In genomic region chr18:46207985-46208384, GRCh38 we compare ENCODE assay signal across 17 cellular contexts.
DNase-seq lines count a peak whose midpoint lies in the region; ATAC-seq, FAIRE-seq and TF ChIP-seq lines count a peak whose summit lies in the region.
"Had no signal": no experiment of that assay in that cellular context is flagged by ENCODE, and none has a peak within 500 bp of the region (broad histone marks: within the 10 kb centered on the region; RNA-seq: fewer than 3 reads in every experiment).

No MANE protein-coding gene starts in this region.

- H3K4me3 ChIP-seq in OCI-LY1 (ENCODE audit: low read depth, low read length, poor library complexity, severe bottlenecking), result no peak overlapping the region
- H3K4me3 ChIP-seq in GM12878, result no peak overlapping the region
- no peak overlapping the region for H3K4me3 ChIP-seq in spleen
- H3K4me3 ChIP-seq: BLaER1 had no signal

- H3K27ac ChIP-seq in OCI-LY1 (ENCODE audit: low read depth, low read length, poor library complexity, severe bottlenecking) (peak overlapping the region; percentile 45), GM12878 (ENCODE audit: control insufficient read depth, insufficient read depth) (no peak overlapping the region), spleen (no peak overlapping the region)
- H3K27ac ChIP-seq: BLaER1 had no signal

- peak overlapping the region in 1 of 2 donors; percentile 23 for H3K4me3 Mint-ChIP-seq in activated T-cell treated with anti-CD3 and anti-CD28 coated beads, Interleukin-2, amount 50 U/mL, for 72 hours
- H3K4me3 Mint-ChIP-seq: H9 had no signal

- H3K27me3 ChIP-seq in OCI-LY1 (ENCODE audit: insufficient read depth, low read length) (no peaks in the 10 kb centered on the region), GM12878 (replicated peaks in 1 of 2; ENCODE audit: control insufficient read depth in 2 of 2, insufficient read depth in 2 of 2, low read length in 1 of 2) (no peaks in the 10 kb centered on the region), spleen (replicated peaks in 1 of 7) (no peaks in the 10 kb centered on the region)
- H3K27me3 ChIP-seq: BLaER1 had no signal

- no peak for TF ChIP-seq RAD21 in GM12878 (IDR thresholded peaks at IDR 0.05; ENCODE audit: insufficient read depth, low read depth, low read length)

- no peaks in the 10 kb centered on the region for H3F3A ChIP-seq in OCI-LY1 (ENCODE audit: insufficient read depth, low read length)

- SMC1A ChIA-PET in GM12878 (lab: Charles Lee; ENCODE audit: uncharacterized antibody, unreplicated experiment), result interaction anchor here (0.8 kb wide), 1 partner anchor 13 kb away, joined by 3 read pairs; no protein-coding TSS in a partner anchor

- H3K9me3 Mint-ChIP-seq in activated T-cell treated with anti-CD3 and anti-CD28 coated beads, Interleukin-2, amount 50 U/mL, for 72 hours, result no peaks in the 10 kb centered on the region
- H3K9me3 Mint-ChIP-seq: H9 had no signal

- no peak for DNase-seq in activated T-cell treated with anti-CD3 and anti-CD28 coated beads, Interleukin-2, amount 50 U/mL, for 72 hours
- DNase-seq in activated T-cell treated with anti-CD3 and anti-CD28 coated beads, Interleukin-2, amount 50 U/mL, for 48 hours, result no peak
- DNase-seq in D721Med (ENCODE audit: insufficient read length, low spot score) (no peak), GM12878 (ENCODE audit: low read depth, low spot score) (no peak), spleen (no peak), Ammon's horn (ENCODE audit: low spot score) (no peak)
- DNase-seq: COR-L47, H9, Kasumi-1, NCI-H1930, NCI-H2171 treated with DMSO at 0.1 percent for 48 hours, NCI-H774 had no signal

- no TSS peak for BruUV-seq in GM12878 (replicated peaks; lab: Mats Ljungman, UMichigan)

- ATAC-seq in activated T-cell treated with anti-CD3 and anti-CD28 coated beads, Interleukin-2, amount 50 U/mL, for 72 hours (replicated peaks in 1 of 2), result no peak
- peak; percentile 30; the same call in 2 of the 3 replicates for ATAC-seq in GM12878
- ATAC-seq in GM19351 (IDR thresholded peaks at IDR 0.05; ENCODE audit: unreplicated experiment), result no peak
- ATAC-seq: Right ventricle myocardium inferior had no signal

- no peak overlapping the region for H3K9ac ChIP-seq in OCI-LY1 (ENCODE audit: low read length)
- H3K9ac ChIP-seq in GM12878 (ENCODE audit: control insufficient read depth, insufficient read depth, low read length), result no peak overlapping the region
- H3K9ac ChIP-seq: BLaER1 had no signal

- H3K27me3 Mint-ChIP-seq in activated T-cell treated with anti-CD3 and anti-CD28 coated beads, Interleukin-2, amount 50 U/mL, for 72 hours (ENCODE audit: low read depth), result no peaks in the 10 kb centered on the region

- in situ Hi-C loops in GM12878 (cut with MboI), result no loop called here

- intact Hi-C loops in GM12878 (cut with micrococcal nuclease; ENCODE audit: unreplicated experiment), result no loop called here
- intact Hi-C loops in spleen (cut with DNase I; ENCODE audit: low total_unique reads), result no loop called here

- FAIRE-seq in D721Med (lab: Jason Lieb, UNC) (peak; percentile 21), GM12878 (lab: Jason Lieb, UNC) (no peak)
- FAIRE-seq: GM12891 had no signal

- H3K9me3 ChIP-seq in OCI-LY1 (ENCODE audit: low read length) (no peaks in the 10 kb centered on the region), GM12878 (replicated peaks; ENCODE audit: control insufficient read depth, insufficient read depth, low read length) (no peaks in the 10 kb centered on the region), spleen (no peaks in the 10 kb centered on the region)
- H3K9me3 ChIP-seq: BLaER1 had no signal

- peaks cover 6% of the 10 kb centered on the region for H3K36me3 ChIP-seq in OCI-LY1 (ENCODE audit: insufficient read depth, low read length)
- no peaks in the 10 kb centered on the region; a peak in 1 of 4 replicates for H3K36me3 ChIP-seq in GM12878 (ENCODE audit: control insufficient read depth in 2 of 2, insufficient read depth in 2 of 2, low read length in 1 of 2)
- peaks cover 0 to 6% (median 0%) of the 10 kb centered on the region in 6 donors for H3K36me3 ChIP-seq in spleen

- 0% methylated on average over 1 of the region's 1 CpG for WGBS in GM12878 (ENCODE audit: insufficient coverage, insufficient replicate concordance, low lambda C conversion rate, missing lambda C conversion rate)
- WGBS in spleen, 5 donors, result 0 to 87% (median 61%) methylated on average over 1 of the region's 1 CpG

- TF ChIP-seq EP300 in GM12878 (IDR thresholded peaks at IDR 0.05; ENCODE audit: borderline replicate concordance in 1 of 2, control insufficient read depth in 1 of 2, low read depth in 2 of 2, low read length in 2 of 2), result no peak

- H3K9me2 ChIP-seq in OCI-LY1 (ENCODE audit: low read depth, low read length), result no peaks in the 10 kb centered on the region

- H3K4me2 ChIP-seq in OCI-LY1 (ENCODE audit: low read length) (no peak overlapping the region), GM12878 (ENCODE audit: control insufficient read depth, insufficient read depth) (no peak overlapping the region)
- H3K4me2 ChIP-seq: BLaER1 had no signal

- TF ChIP-seq POLR2A in GM12878 (IDR thresholded peaks at IDR 0.05; ENCODE audit: low read depth, low read length) (no peak), spleen (IDR thresholded peaks at IDR 0.05) (no peak)

- H2AFZ ChIP-seq in OCI-LY1 (ENCODE audit: low read length) (no peak overlapping the region), GM12878 (ENCODE audit: control insufficient read depth, low read depth, low read length) (no peak overlapping the region)

- H3K27ac Mint-ChIP-seq in activated T-cell treated with anti-CD3 and anti-CD28 coated beads, Interleukin-2, amount 50 U/mL, for 72 hours, result peak overlapping the region; percentile 88

- RAD21 ChIA-PET in GM12878 (lab: Charles Lee; ENCODE audit: unreplicated experiment), result interaction anchor here (0.7 kb wide), 1 partner anchor 51 kb away, joined by 3 read pairs; no protein-coding TSS in a partner anchor

- peaks cover 90% of the 10 kb centered on the region for H3K4me1 Mint-ChIP-seq in activated T-cell treated with anti-CD3 and anti-CD28 coated beads, Interleukin-2, amount 50 U/mL, for 72 hours (ENCODE audit: low read depth)

- H4K20me1 ChIP-seq in OCI-LY1 (ENCODE audit: insufficient read depth, low read length), result no peaks in the 10 kb centered on the region
- no peaks in the 10 kb centered on the region for H4K20me1 ChIP-seq in GM12878 (ENCODE audit: control insufficient read depth, insufficient read depth)

- H3K36me3 Mint-ChIP-seq in activated T-cell treated with anti-CD3 and anti-CD28 coated beads, Interleukin-2, amount 50 U/mL, for 72 hours (ENCODE audit: insufficient read depth in 2 of 2), result peaks cover 3 to 4% of the 10 kb centered on the region in 2 donors

- H3K4me1 ChIP-seq in OCI-LY1 (ENCODE audit: insufficient read depth, low read length, severe bottlenecking) (peaks cover 89% of the 10 kb centered on the region), GM12878 (ENCODE audit: control insufficient read depth, insufficient read depth, low read length) (peaks cover 15% of the 10 kb centered on the region), spleen (peaks cover 8 to 93% (median 52%) of the 10 kb centered on the region in 6 donors)

- TF ChIP-seq CTCF in D721Med (IDR thresholded peaks at IDR 0.05; ENCODE audit: insufficient read depth, missing control alignments), result no peak
- TF ChIP-seq CTCF in OCI-LY1 (IDR thresholded peaks at IDR 0.05; ENCODE audit: low read length), result no peak
- TF ChIP-seq CTCF in GM12878 (IDR thresholded peaks at IDR 0.05 in 2 of 3, conservative IDR thresholded peaks at IDR 0.05 in 1 of 3; ENCODE audit: control insufficient read depth in 2 of 3, extremely low read depth in 1 of 3, insufficient read depth in 1 of 3, low read depth in 3 of 3, low read length in 3 of 3), result no peak
- TF ChIP-seq CTCF in spleen (IDR thresholded peaks at IDR 0.05 in 8 of 11, conservative IDR thresholded peaks at IDR 0.05 in 3 of 11), result no peak

- CTCF ChIA-PET in GM12878 (lab: Yijun Ruan, JAX), result interaction anchor here (4.5 kb wide), 1 partner anchor 35 kb away, joined by 24 read pairs; a partner anchor contains a TSS

- H3K79me2 ChIP-seq in OCI-LY1 (ENCODE audit: insufficient read depth, low read length) (peaks cover 92% of the 10 kb centered on the region), GM12878 (ENCODE audit: control insufficient read depth, insufficient read depth, low read length) (peaks cover 61% of the 10 kb centered on the region)

- POLR2A ChIA-PET in GM12878 (lab: Charles Lee), result interaction anchor here (0.6 kb wide), 2 partner anchors 17 to 43 kb away, joined by 3 to 5 read pairs; no protein-coding TSS in a partner anchor

TF ChIP-seq in GM12878, 131 proteins besides CTCF, POLR2A, EP300 and RAD21 (continues in another document):
- TF ChIP-seq NFIC (IDR thresholded peaks at IDR 0.05; ENCODE audit: low read depth, low read length) (no peak), CBX5 (IDR thresholded peaks at IDR 0.05; ENCODE audit: low read depth) (no peak), TAF1 (IDR thresholded peaks at IDR 0.05; ENCODE audit: borderline replicate concordance, low read depth, low read length) (no peak), ZNF687 (IDR thresholded peaks at IDR 0.05) (no peak), CREM (IDR thresholded peaks at IDR 0.05; ENCODE audit: low read depth) (no peak), FOXM1 (IDR thresholded peaks at IDR 0.05; ENCODE audit: low read depth, low read length) (no peak)
